ENCODE assay signal across 33 cellular contexts in genomic region chr6:51578362-51578761, GRCh38.
"Had no signal": no experiment of that assay in that cellular context is flagged by ENCODE, and none has a peak within 500 bp of the region (broad histone marks: within the 10 kb centered on the region; RNA-seq: fewer than 3 reads in every experiment).

No MANE protein-coding gene starts in this region.

- H3K4me3 ChIP-seq: adrenal gland, body of pancreas, breast epithelium had no signal

- H3K9me3 ChIP-seq: adrenal gland, body of pancreas had no signal

- H3K27me3 ChIP-seq: adrenal gland, body of pancreas, brain microvascular endothelial cell, breast epithelium had no signal

- H3K9me3 Mint-ChIP-seq: activated CD8-positive, alpha-beta T cell treated with anti-CD3 and anti-CD28 coated beads for 36 hours had no signal

- H3K27ac ChIP-seq: adrenal gland, body of pancreas, brain microvascular endothelial cell, breast epithelium, VCaP had no signal

- H3K4me1 ChIP-seq: adrenal gland, body of pancreas, breast epithelium had no signal

- H3K4me3 Mint-ChIP-seq: activated B cell treated with CpG ODN at 0.5 μM for 24 hours; activated CD4-positive, alpha-beta memory T cell treated with anti-CD3 and anti-CD28 coated beads for 36 hours; activated CD4-positive, alpha-beta T cell treated with anti-CD3 and anti-CD28 coated beads, Interleukin-2, amount 10 ng/mL, durations not matched to agents 24 days and 14 days; activated CD8-positive, alpha-beta T cell treated with anti-CD3 and anti-CD28 coated beads for 36 hours; activated naive CD4-positive, alpha-beta T cell treated with anti-CD3 and anti-CD28 coated beads for 36 hours; activated naive CD8-positive, alpha-beta T cell treated with anti-CD3 and anti-CD28 coated beads for 36 hours; activated T-cell treated with anti-CD3 and anti-CD28 coated beads, Interleukin-2, amount 50 U/mL, for 4 hours; activated T-cell treated with anti-CD3 and anti-CD28 coated beads, Interleukin-2, amount 50 U/mL, for 72 hours; activated T-helper 1 cell treated with anti-CD3 and anti-CD28 coated beads, Interleukin-12 subunit alpha, Interleukin-12 subunit beta, Interleukin-2, Interleukin-4 antibody, amounts not matched to agents 30 ng/mL and 10 ng/mL and 1 ng/mL, durations not matched to agents 14 hours and 24 hours and 36 hours; activated T-helper 17 cell treated with anti-CD3 and anti-CD28 coated beads, Interleukin-2, amount 50 U/mL, for 72 hours; T-helper 2 cell treated with Interferon-gamma antibody and Interleukin-4, amounts not matched to agents 5 μg/mL and 100 μg/mL, for 36 hours had no signal

- ATAC-seq: activated CD8-positive, alpha-beta T cell treated with anti-CD3 and anti-CD28 coated beads for 36 hours; activated naive CD4-positive, alpha-beta T cell treated with anti-CD3 and anti-CD28 coated beads, Interleukin-2, amount 50 U/mL, for 72 hours; activated T-cell treated with anti-CD3 and anti-CD28 coated beads, Interleukin-2, amount 50 U/mL, for 4 hours; activated T-cell treated with anti-CD3 and anti-CD28 coated beads, Interleukin-2, amount 50 U/mL, for 72 hours; activated T-helper 17 cell treated with anti-CD3 and anti-CD28 coated beads, Interleukin-2, amount 50 U/mL, for 72 hours; body of pancreas had no signal

- H3K27me3 Mint-ChIP-seq: activated B cell treated with CpG ODN at 0.5 μM for 24 hours; activated CD4-positive, alpha-beta memory T cell treated with anti-CD3 and anti-CD28 coated beads for 36 hours; activated CD4-positive, alpha-beta T cell treated with anti-CD3 and anti-CD28 coated beads, Interleukin-2, amount 10 ng/mL, durations not matched to agents 24 days and 14 days; activated CD8-positive, alpha-beta T cell treated with anti-CD3 and anti-CD28 coated beads for 36 hours; activated naive CD8-positive, alpha-beta T cell treated with anti-CD3 and anti-CD28 coated beads for 36 hours; activated T-helper 17 cell treated with anti-CD3 and anti-CD28 coated beads, Interleukin-2, amount 50 U/mL, for 72 hours had no signal

- H3K4me1 Mint-ChIP-seq: activated B cell treated with CpG ODN at 0.5 μM for 24 hours; activated CD4-positive, alpha-beta T cell treated with anti-CD3 and anti-CD28 coated beads, Interleukin-2, amount 10 ng/mL, durations not matched to agents 24 days and 14 days; activated naive CD8-positive, alpha-beta T cell treated with anti-CD3 and anti-CD28 coated beads for 36 hours; activated T-helper 17 cell treated with anti-CD3 and anti-CD28 coated beads, Interleukin-2, amount 50 U/mL, for 72 hours had no signal

- DNase-seq: activated B cell treated with CpG ODN at 0.5 μM for 24 hours; activated CD4-positive, alpha-beta memory T cell treated with anti-CD3 and anti-CD28 coated beads for 36 hours; activated CD4-positive, alpha-beta T cell treated with anti-CD3 and anti-CD28 coated beads for 4 hours; activated CD4-positive, alpha-beta T cell treated with anti-CD3 and anti-CD28 coated beads, Interleukin-2, amount 10 ng/mL, durations not matched to agents 24 days and 14 days; activated CD4-positive, alpha-beta T cell treated with anti-CD3 and anti-CD28 coated beads, Interleukin-2, amount 50 U/mL, for 1 hour; activated CD4-positive, alpha-beta T cell treated with anti-CD3 and anti-CD28 coated beads, Interleukin-2, amount 50 U/mL, for 4 hours; activated CD4-positive, CD25-positive, alpha-beta regulatory T cell treated with anti-CD3 and anti-CD28 coated beads, Interleukin-2, amount 50 U/mL, for 72 hours; activated CD8-positive, alpha-beta memory T cell treated with anti-CD3 and anti-CD28 coated beads, Interleukin-2, amount 50 U/mL, for 4 hours; activated CD8-positive, alpha-beta T cell treated with anti-CD3 and anti-CD28 coated beads for 36 hours; activated effector memory CD4-positive, alpha-beta T cell treated with anti-CD3 and anti-CD28 coated beads, Interleukin-2, amount 50 U/mL, for 16 hours; activated gamma-delta T cell treated with Interleukin-2 at 50 U/mL for 16 hours; activated naive CD4-positive, alpha-beta T cell; activated naive CD4-positive, alpha-beta T cell treated with anti-CD3 and anti-CD28 coated beads for 36 hours; activated naive CD4-positive, alpha-beta T cell treated with anti-CD3 and anti-CD28 coated beads, Interleukin-2, amount 50 U/mL, for 16 hours; activated naive CD8-positive, alpha-beta T cell treated with anti-CD3 and anti-CD28 coated beads for 36 hours; activated T-cell treated with anti-CD3 and anti-CD28 coated beads for 4 hours; activated T-cell treated with anti-CD3 and anti-CD28 coated beads, Interleukin-2, amount 50 U/mL, for 1 hour; activated T-cell treated with anti-CD3 and anti-CD28 coated beads, Interleukin-2, amount 50 U/mL, for 4 hours; activated T-cell treated with anti-CD3 and anti-CD28 coated beads, Interleukin-2, amount 50 U/mL, for 72 hours; amniotic stem cell; aorta; body of pancreas; brain microvascular endothelial cell; central memory CD4-positive, alpha-beta T cell; T-helper 2 cell; T-helper 9 cell had no signal

- H3K36me3 Mint-ChIP-seq: activated CD4-positive, alpha-beta memory T cell treated with anti-CD3 and anti-CD28 coated beads for 36 hours; activated naive CD4-positive, alpha-beta T cell treated with anti-CD3 and anti-CD28 coated beads, Interleukin-2, amount 50 U/mL, for 72 hours; activated naive CD8-positive, alpha-beta T cell treated with anti-CD3 and anti-CD28 coated beads for 36 hours had no signal

- H3K27ac Mint-ChIP-seq: activated B cell treated with CpG ODN at 0.5 μM for 24 hours; activated CD4-positive, alpha-beta memory T cell treated with anti-CD3 and anti-CD28 coated beads for 36 hours; activated CD4-positive, alpha-beta T cell treated with anti-CD3 and anti-CD28 coated beads, Interleukin-2, amount 10 ng/mL, durations not matched to agents 24 days and 14 days; activated CD8-positive, alpha-beta T cell treated with anti-CD3 and anti-CD28 coated beads for 36 hours; activated naive CD4-positive, alpha-beta T cell treated with anti-CD3 and anti-CD28 coated beads for 36 hours; activated naive CD4-positive, alpha-beta T cell treated with anti-CD3 and anti-CD28 coated beads, Interleukin-2, amount 50 U/mL, for 72 hours; activated naive CD8-positive, alpha-beta T cell treated with anti-CD3 and anti-CD28 coated beads for 36 hours; activated T-cell treated with anti-CD3 and anti-CD28 coated beads, Interleukin-2, amount 50 U/mL, for 72 hours; activated T-helper 1 cell treated with anti-CD3 and anti-CD28 coated beads, Interleukin-12 subunit alpha, Interleukin-12 subunit beta, Interleukin-2, Interleukin-4 antibody, amounts not matched to agents 30 ng/mL and 10 ng/mL and 1 ng/mL, durations not matched to agents 14 hours and 24 hours and 36 hours; activated T-helper 17 cell treated with anti-CD3 and anti-CD28 coated beads, Interleukin-2, amount 50 U/mL, for 72 hours; T-helper 2 cell treated with Interferon-gamma antibody and Interleukin-4, amounts not matched to agents 5 μg/mL and 100 μg/mL, for 36 hours had no signal

- H3K36me3 ChIP-seq: adrenal gland, brain microvascular endothelial cell, breast epithelium had no signal
